In genomic region chr17:19327039-19327776, GRCh38 we compare ENCODE assay signal across 15 cellular contexts. TPM values are rescaled to one million over a fixed set of nuclear protein-coding genes. Genes with fewer than 3 reads are reported as not detected.
DNase-seq lines count a peak whose midpoint lies in the region; ATAC-seq, FAIRE-seq and TF ChIP-seq lines count a peak whose summit lies in the region.
"Had no signal": no experiment of that assay in that cellular context is flagged by ENCODE, and none has a peak within 500 bp of the region (broad histone marks: within the 10 kb centered on the region; RNA-seq: fewer than 3 reads in every experiment).

No MANE protein-coding gene starts in this region.

- peaks cover 12% of the 10 kb centered on the region for H3K36me3 Mint-ChIP-seq in stimulated activated memory B cell treated with anti-CD40 and anti-IgM and Interleukin-4, amounts not matched to agents 10 μg/mL and 1 μg/mL and 100 μg/mL, for 72 hours

- TF ChIP-seq POLR2A in A549 (IDR thresholded peaks at IDR 0.05; ENCODE audit: low read length) = no peak

- POLR2A ChIA-PET in A549 (lab: Yijun Ruan, JAX) = interaction anchor here (0.8 to 1.3 kb wide), 4 partner anchors 19 to 35 kb away, joined by 3 to 5 read pairs (median 4); partner anchors contain the start of gene B9D1

- no peak overlapping the region for H3K4me3 ChIP-seq in A549
- H3K4me3 ChIP-seq in brain microvascular endothelial cell (ENCODE audit: low read depth, low read length) = no peak overlapping the region
- H3K4me3 ChIP-seq in H7 (ENCODE audit: insufficient read depth, low read depth, low read length) = no peak overlapping the region
- H3K4me3 ChIP-seq: tibial artery had no signal

- H3K4me1 ChIP-seq in A549 = peaks cover 23% of the 10 kb centered on the region
- H3K4me1 ChIP-seq: tibial artery had no signal

- H3K9me3 Mint-ChIP-seq in stimulated activated memory B cell treated with anti-CD40 and anti-IgM and Interleukin-4, amounts not matched to agents 10 μg/mL and 1 μg/mL and 100 μg/mL, for 72 hours = no peaks in the 10 kb centered on the region

- TF ChIP-seq RAD21 in A549 (conservative IDR thresholded peaks at IDR 0.05 in 1 of 2, IDR thresholded peaks at IDR 0.05 in 1 of 2) = no peak

- WGBS in A549 (ENCODE audit: missing lambda C conversion rate) = 41% methylated on average over 14 of the region's 14 CpGs

- H3K9me3 ChIP-seq in A549 = peaks cover 9% of the 10 kb centered on the region; the same call in 2 of the 3 replicates
- H3K9me3 ChIP-seq: tibial artery had no signal

- H3K4me2 ChIP-seq in A549 = peak overlapping the region; percentile 45

- H3K36me3 ChIP-seq in brain microvascular endothelial cell (replicated peaks) = no peaks in the 10 kb centered on the region
- H3K36me3 ChIP-seq in H7 (replicated peaks; ENCODE audit: control insufficient read depth, insufficient read depth, low read length) = peaks cover 10% of the 10 kb centered on the region

- H3K4me3 Mint-ChIP-seq in stimulated activated memory B cell treated with anti-CD40 and anti-IgM and Interleukin-4, amounts not matched to agents 10 μg/mL and 1 μg/mL and 100 μg/mL, for 72 hours = no peak overlapping the region
- H3K4me3 Mint-ChIP-seq: activated naive CD8-positive, alpha-beta T cell treated with anti-CD3 and anti-CD28 coated beads, Interleukin-2, amount 50 U/mL, for 24 hours had no signal

- peak; percentile 97 for FAIRE-seq in A549 (lab: Jason Lieb, UNC)
- FAIRE-seq: A204.1 had no signal

- CTCF ChIA-PET in A549 (lab: Yijun Ruan, JAX) = interaction anchor here (0.6 to 3.2 kb wide), 11 partner anchors 9 to 864 kb away, joined by 3 to 17 read pairs (median 4); partner anchors contain the start of gene B9D1

- H3K4me1 Mint-ChIP-seq in stimulated activated memory B cell treated with anti-CD40 and anti-IgM and Interleukin-4, amounts not matched to agents 10 μg/mL and 1 μg/mL and 100 μg/mL, for 72 hours = no peaks in the 10 kb centered on the region
- H3K4me1 Mint-ChIP-seq: activated naive CD8-positive, alpha-beta T cell treated with anti-CD3 and anti-CD28 coated beads, Interleukin-2, amount 50 U/mL, for 24 hours had no signal

- TF ChIP-seq EP300 in A549 (IDR thresholded peaks at IDR 0.05) = no peak

- TF ChIP-seq CTCF in A549 (IDR thresholded peaks at IDR 0.05) (no peak), brain microvascular endothelial cell (IDR thresholded peaks at IDR 0.05; ENCODE audit: low read depth, low read length, missing control alignments) (no peak)

- H3K27me3 ChIP-seq in brain microvascular endothelial cell (replicated peaks) (no peaks in the 10 kb centered on the region), H7 (ENCODE audit: control insufficient read depth, insufficient read depth, low read length) (no peaks in the 10 kb centered on the region)
- H3K27me3 ChIP-seq: tibial artery had no signal

- H3K27me3 Mint-ChIP-seq in stimulated activated memory B cell treated with anti-CD40 and anti-IgM and Interleukin-4, amounts not matched to agents 10 μg/mL and 1 μg/mL and 100 μg/mL, for 72 hours = no peaks in the 10 kb centered on the region

- DNase-seq in A549 (ENCODE audit: low read depth in 1 of 2, low spot score in 1 of 2) (peak; percentile 62 to 77), HT-29 (ENCODE audit: low spot score) (peak; percentile 36), brain microvascular endothelial cell (peak; percentile 69), left lobe of liver (ENCODE audit: low spot score) (peak; percentile 35), C1 segment of cervical spinal cord (lab: John Stamatoyannopoulos, UW) (no peak), H7 (no peak)
- DNase-seq: activated naive CD8-positive, alpha-beta T cell treated with anti-CD3 and anti-CD28 coated beads, Interleukin-2, amount 50 U/mL, for 24 hours; GOT3; left colon; NCI-H82; T-helper 1 cell had no signal

- peak; percentile 62 to 76 for ATAC-seq in A549
- no peak for ATAC-seq in left lobe of liver
- ATAC-seq in stimulated activated memory B cell treated with anti-CD40 and anti-IgM and Interleukin-4, amounts not matched to agents 10 μg/mL and 1 μg/mL and 100 μg/mL, for 72 hours = no peak
- ATAC-seq in HG02642 (IDR thresholded peaks at IDR 0.05; ENCODE audit: poor library complexity, unreplicated experiment) = no peak
- ATAC-seq: activated naive CD8-positive, alpha-beta T cell treated with anti-CD3 and anti-CD28 coated beads, Interleukin-2, amount 50 U/mL, for 24 hours; left colon had no signal

- H3K27ac ChIP-seq in A549 (peak overlapping the region; percentile 30 to 63), brain microvascular endothelial cell (peak overlapping the region; percentile 74)
- H3K27ac ChIP-seq: tibial artery had no signal

- in situ Hi-C loops in brain microvascular endothelial cell (cut with HindIII; ENCODE audit: low pct_ligation_motif_present, low sequenced_read_pairs) = no loop called here

- no peak overlapping the region for H3K27ac Mint-ChIP-seq in stimulated activated memory B cell treated with anti-CD40 and anti-IgM and Interleukin-4, amounts not matched to agents 10 μg/mL and 1 μg/mL and 100 μg/mL, for 72 hours
- H3K27ac Mint-ChIP-seq: activated naive CD8-positive, alpha-beta T cell treated with anti-CD3 and anti-CD28 coated beads, Interleukin-2, amount 50 U/mL, for 24 hours had no signal

TF ChIP-seq in A549, 52 proteins besides CTCF, POLR2A, EP300 and RAD21 (continues in another document):
- TF ChIP-seq TFCP2L1 (CRISPR knock-in tag; IDR thresholded peaks at IDR 0.05) (no peak), FOXS1 (CRISPR knock-in tag; IDR thresholded peaks at IDR 0.05) (no peak), CEBPB (IDR thresholded peaks at IDR 0.05) (peak in 1 of 2 experiments; percentile 34; a peak in 1 of 4 replicates), HOXB13 (CRISPR knock-in tag; IDR thresholded peaks at IDR 0.05; ENCODE audit: low read depth) (0 out of 2 replicates have a peak, but pooled peaks have one; percentile 11), ESRRA (IDR thresholded peaks at IDR 0.05; ENCODE audit: borderline replicate concordance, low read length) (no peak), ZNF302 (CRISPR knock-in tag; IDR thresholded peaks at IDR 0.05) (no peak), HMGXB4 (CRISPR knock-in tag; IDR thresholded peaks at IDR 0.05; ENCODE audit: borderline replicate concordance) (no peak), ZFP36 (IDR thresholded peaks at IDR 0.05; ENCODE audit: borderline replicate concordance, partially characterized antibody) (no peak), ELK1 (IDR thresholded peaks at IDR 0.05; ENCODE audit: low read depth, low read length) (no peak), HDAC2 (IDR thresholded peaks at IDR 0.05) (no peak), EHF (CRISPR knock-in tag; IDR thresholded peaks at IDR 0.05) (no peak), CBX2 (IDR thresholded peaks at IDR 0.05; ENCODE audit: borderline replicate concordance, low read depth) (no peak)

RNA-seq across cellular contexts. Expression of gene B9D1, which starts 35.3 kb away (rescaled TPM):
- 60.6 and 65.6 TPM in 2 replicates for polyA plus RNA-seq in A549 (2011; rRNA removed)
- polyA plus RNA-seq in A549 (2012; cell fraction: cytosol; rRNA removed) = 101 and 112 TPM in 2 replicates
- 98.6 and 98.8 TPM in 2 replicates for polyA plus RNA-seq in A549 (2012; cell fraction: nucleus; rRNA removed)
- polyA plus RNA-seq in A549 (2017; fragmentation: RNase III; extraction: RNeasy Plus Mini Kit Qiagen cat#74134 plus additional on column Dnase treatment) = 47.6 to 59.4 TPM (median 48.2 TPM) in 3 replicates
- polyA minus RNA-seq in A549 (2011; rRNA and poly(A)+ RNA removed) = 80.8 and 98.0 TPM in 2 replicates
- 28.1 and 29.3 TPM in 2 replicates for total RNA-seq in HT-29 (2014; rRNA removed; shearing (Covaris generic))
- 3.0 TPM for total RNA-seq in left lobe of liver
- total RNA-seq in H7 (2014; rRNA removed; shearing (Covaris generic)) = 61.5 and 63.5 TPM in 2 replicates

RNA-seq across cellular contexts. Expression of gene MAPK7, which starts 51.1 kb away (rescaled TPM):
- polyA plus RNA-seq in A549 (2011; rRNA removed) (7.2 and 10.4 TPM in 2 replicates), A549 (2017; fragmentation: RNase III; extraction: RNeasy Plus Mini Kit Qiagen cat#74134 plus additional on column Dnase treatment) (20.1 to 25.8 TPM (median 23.3 TPM) in 3 replicates)
- 23.8 and 28.0 TPM in 2 replicates for polyA plus RNA-seq in A549 (2012; cell fraction: cytosol; rRNA removed)
- 37.5 and 53.0 TPM in 2 replicates for polyA plus RNA-seq in A549 (2012; cell fraction: nucleus; rRNA removed)
- 32.7 and 43.8 TPM in 2 replicates for polyA minus RNA-seq in A549 (2011; rRNA and poly(A)+ RNA removed)
- 5.6 and 6.4 TPM in 2 replicates for total RNA-seq in HT-29 (2014; rRNA removed; shearing (Covaris generic))
- total RNA-seq in left lobe of liver = 7.7 TPM
- 26.1 and 30.4 TPM in 2 replicates for total RNA-seq in H7 (2014; rRNA removed; shearing (Covaris generic))

RNA-seq across cellular contexts. Expression of gene MFAP4, which starts 59.8 kb away (rescaled TPM):
- not detected in 2 replicates for polyA plus RNA-seq in A549 (2011; rRNA removed)
- 0.08 TPM in 1 of 2 replicates, not detected in the other for polyA plus RNA-seq in A549 (2012; cell fraction: cytosol; rRNA removed)
- polyA plus RNA-seq in A549 (2012; cell fraction: nucleus; rRNA removed) = 0.04 and 0.09 TPM in 2 replicates
- 0.04 to 0.13 TPM (median 0.13 TPM) in 3 replicates for polyA plus RNA-seq in A549 (2017; fragmentation: RNase III; extraction: RNeasy Plus Mini Kit Qiagen cat#74134 plus additional on column Dnase treatment)
- not detected in 2 replicates for polyA minus RNA-seq in A549 (2011; rRNA and poly(A)+ RNA removed)
- total RNA-seq in HT-29 (2014; rRNA removed; shearing (Covaris generic)) = not detected in 2 replicates
- 2.8 TPM for total RNA-seq in left lobe of liver
- total RNA-seq in H7 (2014; rRNA removed; shearing (Covaris generic)) = 22.2 and 24.8 TPM in 2 replicates

Comparison
In these comparisons a context has a peak if more than half of its experiments do, and no peak if none do; other contexts are left out.
1. ATAC-seq: peak in A549 (2 of 2); none in left lobe of liver (single experiment), stimulated activated memory B cell treated with anti-CD40 and anti-IgM and Interleukin-4, amounts not matched to agents 10 μg/mL and 1 μg/mL and 100 μg/mL, for 72 hours (single experiment) and HG02642 (single experiment).
2. DNase-seq: peak in A549 (2 of 2), HT-29 (single experiment), brain microvascular endothelial cell (single experiment) and left lobe of liver (single experiment); none in C1 segment of cervical spinal cord (0 of 14) and H7 (single experiment).